ENCODE assay signal across 12 cellular contexts in genomic region chr2:218166791-218167190, GRCh38. TPM values are rescaled to one million over a fixed set of nuclear protein-coding genes. Genes with fewer than 3 reads are reported as not detected.
DNase-seq lines count a peak whose midpoint lies in the region; ATAC-seq and TF ChIP-seq lines count a peak whose summit lies in the region.
"Had no signal": no experiment of that assay in that cellular context is flagged by ENCODE, and none has a peak within 500 bp of the region (broad histone marks: within the 10 kb centered on the region; RNA-seq: fewer than 3 reads in every experiment).

Gene CXCR1, minus strand, starts transcription at chr2:218166962. Its CDS starts 1,751 bp downstream, at chr2:218165211.

- no peaks in the 10 kb centered on the region for H3K27me3 ChIP-seq in left lung

- H3K4me1 ChIP-seq in OCI-LY7 (ENCODE audit: insufficient read depth, low read length, poor library complexity, severe bottlenecking) (no peaks in the 10 kb centered on the region), left lung (peaks cover 0 to 30% of the 10 kb centered on the region in 2 donors)
- H3K4me1 ChIP-seq: prostate gland had no signal

- TF ChIP-seq CTCF in CD14-positive monocyte (IDR thresholded peaks at IDR 0.05) = peak; percentile 15
- no peak for TF ChIP-seq CTCF in OCI-LY7 (conservative IDR thresholded peaks at IDR 0.05; ENCODE audit: low read length)
- TF ChIP-seq CTCF in left lung (IDR thresholded peaks at IDR 0.05) = no peak
- TF ChIP-seq CTCF in type B pancreatic cell (conservative IDR thresholded peaks at IDR 0.05) = no peak

- no peak within 1 kb of the TSS for H3K4me2 ChIP-seq in OCI-LY7 (ENCODE audit: low read length)

- H3K27ac Mint-ChIP-seq in CD14-positive monocyte = peak within 1 kb of the TSS; percentile 34 to 87 (median 82)
- no peak within 1 kb of the TSS for H3K27ac Mint-ChIP-seq in type B pancreatic cell

- H3K9me2 ChIP-seq in OCI-LY7 (ENCODE audit: insufficient read depth, low read length) = no peaks in the 10 kb centered on the region

- H3K36me3 Mint-ChIP-seq in CD14-positive monocyte = peaks cover 12 to 20% of the 10 kb centered on the region in 2 donors
- H3K36me3 Mint-ChIP-seq in type B pancreatic cell = no peaks in the 10 kb centered on the region

- H2AFZ ChIP-seq in OCI-LY7 (ENCODE audit: low read length) = no peak within 1 kb of the TSS

- BruUV-seq in OCI-LY7 (replicated peaks; lab: Mats Ljungman, UMichigan) = no TSS peak

- H3K27ac ChIP-seq in OCI-LY7 (ENCODE audit: low read depth, low read length, poor library complexity, severe bottlenecking) (no peak within 1 kb of the TSS), left lung (peak within 1 kb of the TSS in 1 of 2 donors; percentile 62)
- H3K27ac ChIP-seq: prostate gland had no signal

- no peaks in the 10 kb centered on the region for H3K79me2 ChIP-seq in OCI-LY7 (ENCODE audit: insufficient read depth, low read depth, low read length)

- ATAC-seq in left lung (peak; percentile 74), GM21825 (IDR thresholded peaks at IDR 0.05; ENCODE audit: unreplicated experiment) (no peak)

- H3K4me1 Mint-ChIP-seq in CD14-positive monocyte = peaks cover 54% of the 10 kb centered on the region
- no peaks in the 10 kb centered on the region for H3K4me1 Mint-ChIP-seq in type B pancreatic cell (ENCODE audit: unreplicated experiment)

- peak; percentile 59 for DNase-seq in CD14-positive monocyte (ENCODE audit: low spot score)
- peak; percentile 22 for DNase-seq in OCI-LY7 (ENCODE audit: low spot score)
- DNase-seq in activated T-cell treated with anti-CD3 and anti-CD28 coated beads for 1 hour (ENCODE audit: low read depth) = peak; percentile 14
- DNase-seq in left lung = no peak
- no peak for DNase-seq in ureter (ENCODE audit: low spot score)
- DNase-seq in type B pancreatic cell (ENCODE audit: extremely low spot score, unreplicated experiment) = no peak
- no peak for DNase-seq in NCI-H226
- DNase-seq: C1 segment of cervical spinal cord, NCI-H187, T1000 had no signal

- H3K36me3 ChIP-seq in OCI-LY7 (ENCODE audit: insufficient read depth, low read length) (no peaks in the 10 kb centered on the region), left lung (peaks cover 0 to 16% of the 10 kb centered on the region in 2 donors)
- H3K36me3 ChIP-seq: prostate gland had no signal

- H3K27me3 Mint-ChIP-seq in CD14-positive monocyte (ENCODE audit: low read depth in 3 of 3) (peaks cover 1 to 9% (median 3%) of the 10 kb centered on the region in 3 donors), type B pancreatic cell (peaks cover 46% of the 10 kb centered on the region)

- no peaks in the 10 kb centered on the region for H3K9me3 ChIP-seq in OCI-LY7 (ENCODE audit: low read length)
- no peaks in the 10 kb centered on the region for H3K9me3 ChIP-seq in left lung
- H3K9me3 ChIP-seq: prostate gland had no signal

- POLR2A ChIA-PET in OCI-LY7 (lab: Charles Lee) = interaction anchor here (0.5 to 1.0 kb wide), 2 partner anchors 62 to 297 kb away, joined by 3 to 4 read pairs; no protein-coding TSS in a partner anchor

- H3K4me3 ChIP-seq in OCI-LY7 (ENCODE audit: low read depth, low read length, poor library complexity, severe bottlenecking) (no peak within 1 kb of the TSS), left lung (peak within 1 kb of the TSS in 1 of 2 donors; percentile 34)
- H3K4me3 ChIP-seq: prostate gland had no signal

- CTCF ChIA-PET in OCI-LY7 (lab: Charles Lee; ENCODE audit: unreplicated experiment) = no interaction called here

- H3K9me3 Mint-ChIP-seq in CD14-positive monocyte = peaks cover 0 to 2% (median 0%) of the 10 kb centered on the region in 7 donors
- no peaks in the 10 kb centered on the region for H3K9me3 Mint-ChIP-seq in type B pancreatic cell

- H3K4me3 Mint-ChIP-seq in CD14-positive monocyte (peak within 1 kb of the TSS; percentile 49 to 60), type B pancreatic cell (no peak within 1 kb of the TSS)

- H4K20me1 ChIP-seq in OCI-LY7 (ENCODE audit: insufficient read depth, low read length) = no peaks in the 10 kb centered on the region

- intact Hi-C loops in CD14-positive monocyte (cut with micrococcal nuclease) (no loop called here), OCI-LY7 (cut with micrococcal nuclease; ENCODE audit: unreplicated experiment) (loop anchor here (5.0 kb wide), 1 partner anchor 106 kb away; the partner anchor contains the start of genes AAMP and PNKD), left lung (cut with DNase I) (no loop called here)

RNA-seq across cellular contexts. Expression of gene CXCR1, which starts in this region (rescaled TPM):
- 1 to 10 TPM in 1 of 2 donors, under 1 TPM in 1; 0.59 to 2.4 TPM for polyA plus RNA-seq in CD14-positive monocyte
- not detected in 2 replicates for total RNA-seq in OCI-LY7 (2014; rRNA removed; shearing (Covaris generic))
- total RNA-seq in OCI-LY7 (2022) (not detected in 2 replicates), left lung (10 to 100 TPM in 1 of 2 donors, 1 to 10 TPM in 1; 1.7 to 21.0 TPM), ureter (not detected), type B pancreatic cell (ENCODE audit: low replicate concordance) (not detected in 2 replicates)

Comparison
In these comparisons a context has a peak if more than half of its experiments do, and no peak if none do; other contexts are left out.
1. Peak in DNase-seq in OCI-LY7; RNA of the gene not detected or under 1 TPM.
2. DNase-seq: peak in CD14-positive monocyte (single experiment) and activated T-cell treated with anti-CD3 and anti-CD28 coated beads for 1 hour (single experiment); none in left lung (0 of 2), ureter (single experiment), type B pancreatic cell (single experiment) and NCI-H226 (single experiment).